16 cellular contexts compared by ENCODE assay signal in genomic region chr4:102614801-102615200, GRCh38.
DNase-seq lines count a peak whose midpoint lies in the region; ATAC-seq and TF ChIP-seq lines count a peak whose summit lies in the region.
"Had no signal": no experiment of that assay in that cellular context is flagged by ENCODE, and none has a peak within 500 bp of the region (broad histone marks: within the 10 kb centered on the region; RNA-seq: fewer than 3 reads in every experiment).

No MANE protein-coding gene starts in this region.

- no peak overlapping the region for H2BK5ac ChIP-seq in mesenchymal stem cell (ENCODE audit: low read depth, low read length, poor library complexity, severe bottlenecking)

- H3K14ac ChIP-seq in mesenchymal stem cell (ENCODE audit: low read length in 2 of 2) = no peak overlapping the region

- no peak for ATAC-seq in memory B cell (ENCODE audit: low read depth)
- ATAC-seq in aorta (ENCODE audit: low FRiP score) = no peak
- no peak for ATAC-seq in GM18907 (IDR thresholded peaks at IDR 0.05; ENCODE audit: unreplicated experiment)

- no peak overlapping the region for H3K4me3 ChIP-seq in BLaER1 treated with 17β-estradiol and CSF1 and Interleukin-3, amounts not matched to agents 10 nM and 100 nM
- no peak overlapping the region for H3K4me3 ChIP-seq in MM.1S (ENCODE audit: low read length)
- no peak overlapping the region for H3K4me3 ChIP-seq in sigmoid colon
- no peak overlapping the region for H3K4me3 ChIP-seq in aorta (ENCODE audit: low read length in 2 of 2)
- H3K4me3 ChIP-seq in mesenchymal stem cell (ENCODE audit: insufficient read depth in 1 of 2, low read depth in 1 of 2, low read length in 2 of 2) = no peak overlapping the region
- H3K4me3 ChIP-seq: PC-9 had no signal

- H4K91ac ChIP-seq in mesenchymal stem cell (ENCODE audit: low read length) = no peak overlapping the region

- peaks cover 12% of the 10 kb centered on the region for H3K79me2 ChIP-seq in MM.1S (ENCODE audit: low read length)

- H2AFZ ChIP-seq in MM.1S (ENCODE audit: low read length) (no peak overlapping the region), mesenchymal stem cell (ENCODE audit: low read depth, low read length) (no peak overlapping the region)
- H2AFZ ChIP-seq: PC-9 had no signal

- no peak overlapping the region for H2AK5ac ChIP-seq in mesenchymal stem cell (ENCODE audit: low read length, severe bottlenecking)

- H3K4me2 ChIP-seq in BLaER1 treated with 17β-estradiol and CSF1 and Interleukin-3, amounts not matched to agents 10 nM and 100 nM = peak overlapping the region in 8 of 11 experiments; percentile 3 to 79 (median 39); a peak in 13 of 22 replicates
- H3K4me2 ChIP-seq in MM.1S (ENCODE audit: low read depth, low read length) (peak overlapping the region; percentile 84), mesenchymal stem cell (ENCODE audit: low read length, poor library complexity, severe bottlenecking) (no peak overlapping the region)
- H3K4me2 ChIP-seq: PC-9 had no signal

- 79 to 93% methylated on average over 9 of the region's 9 CpGs for WGBS in sigmoid colon, 2 donors
- whole genome bisulfite sequencing in aorta, 2 donors = 82 to 84% methylated on average over 9 of the region's 9 CpGs
- WGBS in mesenchymal stem cell = 90% methylated on average over 9 of the region's 9 CpGs

- H2BK15ac ChIP-seq in mesenchymal stem cell (ENCODE audit: low read depth, poor library complexity, severe bottlenecking) = no peak overlapping the region

- peaks cover 62% of the 10 kb centered on the region for H3K36me3 Mint-ChIP-seq in activated naive CD8-positive, alpha-beta T cell
- peaks cover 50% of the 10 kb centered on the region for H3K36me3 Mint-ChIP-seq in memory B cell

- peaks cover 72 to 82% (median 76%) of the 10 kb centered on the region in 11 experiments for H3K36me3 ChIP-seq in BLaER1 treated with 17β-estradiol and CSF1 and Interleukin-3, amounts not matched to agents 10 nM and 100 nM
- H3K36me3 ChIP-seq in MM.1S (replicated peaks; ENCODE audit: insufficient read depth, low read length) (peaks cover under 1% of the 10 kb centered on the region; the same call in 1 of the 2 replicates), sigmoid colon (peaks cover 12 to 76% (median 25%) of the 10 kb centered on the region in 4 donors), aorta (ENCODE audit: control insufficient read depth in 1 of 2, insufficient read depth in 2 of 2, low read length in 1 of 2) (peaks cover 0 to 17% of the 10 kb centered on the region in 2 donors), mesenchymal stem cell (ENCODE audit: control insufficient read depth in 1 of 2, insufficient read depth in 2 of 2, low read depth in 1 of 2, low read length in 2 of 2) (peaks cover 39 to 77% of the 10 kb centered on the region in 2 experiments)

- intact Hi-C loops in sigmoid colon (cut with DNase I) = no loop called here
- intact Hi-C loops in aorta (cut with DNase I) = loop anchor here in 1 of 2 donors (10.0 kb wide), 1 partner anchor 170 kb away; no protein-coding TSS in a partner anchor

- H3K27me3 ChIP-seq in BLaER1 treated with 17β-estradiol and CSF1 and Interleukin-3, amounts not matched to agents 10 nM and 100 nM = no peaks in the 10 kb centered on the region
- no peaks in the 10 kb centered on the region for H3K27me3 ChIP-seq in MM.1S (replicated peaks; ENCODE audit: insufficient read depth, low read length)
- no peaks in the 10 kb centered on the region for H3K27me3 ChIP-seq in sigmoid colon
- H3K27me3 ChIP-seq in aorta (ENCODE audit: control insufficient read depth in 1 of 2, insufficient read depth in 2 of 2, low read length in 1 of 2) = no peaks in the 10 kb centered on the region
- H3K27me3 ChIP-seq in mesenchymal stem cell (ENCODE audit: control insufficient read depth in 1 of 2, insufficient read depth in 1 of 2, low read length in 2 of 2) = no peaks in the 10 kb centered on the region
- H3K27me3 ChIP-seq: BE2C had no signal

- DNase-seq in MM.1S (no peak), memory B cell (ENCODE audit: low spot score in 2 of 2) (no peak), sigmoid colon (no peak), aorta (no peak), mesenchymal stem cell (no peak)
- DNase-seq: BE2C; HCEC 1CT; head of caudate nucleus; NCI-H1092; NCI-H446; PC-9; stimulated activated CD4-positive, alpha-beta T cell treated with anti-CD3 and anti-CD28 coated beads, Interleukin-2, amount 100 ng/mL, for 48 hours had no signal

- H3K4ac ChIP-seq in mesenchymal stem cell (ENCODE audit: low read depth in 1 of 2, low read length in 2 of 2) = no peak overlapping the region

- TF ChIP-seq POLR2A in sigmoid colon (IDR thresholded peaks at IDR 0.05) = no peak

- peaks cover 0 to 31% (median 0%) of the 10 kb centered on the region in 11 experiments; a peak in 1 of 22 replicates for H4K20me1 ChIP-seq in BLaER1 treated with 17β-estradiol and CSF1 and Interleukin-3, amounts not matched to agents 10 nM and 100 nM
- H4K20me1 ChIP-seq in MM.1S (ENCODE audit: insufficient read depth, low read length) = no peaks in the 10 kb centered on the region

- H3K9ac ChIP-seq in BLaER1 treated with 17β-estradiol and CSF1 and Interleukin-3, amounts not matched to agents 10 nM and 100 nM = no peak overlapping the region; a peak in 1 of 22 replicates
- H3K9ac ChIP-seq in MM.1S (ENCODE audit: low read length) (peak overlapping the region; percentile 86; the same call in 1 of the 2 replicates), mesenchymal stem cell (ENCODE audit: low read length) (no peak overlapping the region)

- peak overlapping the region; percentile 98 for H3K27ac Mint-ChIP-seq in activated naive CD8-positive, alpha-beta T cell
- peak overlapping the region; percentile 21 for H3K27ac Mint-ChIP-seq in memory B cell

- H4K8ac ChIP-seq in mesenchymal stem cell (ENCODE audit: low read length) = no peak overlapping the region

- H2BK120ac ChIP-seq in mesenchymal stem cell (ENCODE audit: low read depth, low read length) = no peak overlapping the region

- peaks cover 5% of the 10 kb centered on the region for H3K9me3 Mint-ChIP-seq in activated naive CD8-positive, alpha-beta T cell (ENCODE audit: low read depth)
- H3K9me3 Mint-ChIP-seq in memory B cell = no peaks in the 10 kb centered on the region

- no peak overlapping the region for H2BK12ac ChIP-seq in mesenchymal stem cell (ENCODE audit: low read length in 2 of 2)

- TF ChIP-seq CTCF in MM.1S (IDR thresholded peaks at IDR 0.05; ENCODE audit: low read length) (no peak), sigmoid colon (IDR thresholded peaks at IDR 0.05) (no peak)

- H3F3A ChIP-seq in MM.1S (ENCODE audit: insufficient read depth, low read length) = peaks cover 72% of the 10 kb centered on the region

- no peaks in the 10 kb centered on the region for H3K9me2 ChIP-seq in MM.1S (replicated peaks; ENCODE audit: insufficient read depth, low read length)

- no peaks in the 10 kb centered on the region for H3K79me1 ChIP-seq in mesenchymal stem cell (replicated peaks; ENCODE audit: low read length, poor library complexity, severe bottlenecking)

- no peak overlapping the region for H3K23ac ChIP-seq in mesenchymal stem cell (ENCODE audit: low read length in 2 of 2)

- peaks cover 85% of the 10 kb centered on the region for H3K4me1 Mint-ChIP-seq in activated naive CD8-positive, alpha-beta T cell (ENCODE audit: low read depth)
- peaks cover 2% of the 10 kb centered on the region for H3K4me1 Mint-ChIP-seq in memory B cell

- no peaks in the 10 kb centered on the region for H3K27me3 Mint-ChIP-seq in activated naive CD8-positive, alpha-beta T cell
- no peaks in the 10 kb centered on the region for H3K27me3 Mint-ChIP-seq in memory B cell
- H3K27me3 Mint-ChIP-seq: progenitor cell of endocrine pancreas had no signal

- no peak overlapping the region for H3K18ac ChIP-seq in mesenchymal stem cell (ENCODE audit: low read depth in 1 of 2, low read length in 2 of 2)

- H3K4me1 ChIP-seq in BLaER1 treated with 17β-estradiol and CSF1 and Interleukin-3, amounts not matched to agents 10 nM and 100 nM = peaks cover 40 to 64% (median 49%) of the 10 kb centered on the region in 10 experiments
- H3K4me1 ChIP-seq in MM.1S (ENCODE audit: low read length) (peaks cover 76% of the 10 kb centered on the region), sigmoid colon (no peaks in the 10 kb centered on the region), aorta (ENCODE audit: control insufficient read depth in 1 of 2, insufficient read depth in 2 of 2, low read length in 2 of 2) (no peaks in the 10 kb centered on the region), mesenchymal stem cell (ENCODE audit: control insufficient read depth, insufficient read depth, low read depth, low read length) (peaks cover under 1% of the 10 kb centered on the region)

- no peak overlapping the region for H3K27ac ChIP-seq in BLaER1 treated with 17β-estradiol and CSF1 and Interleukin-3, amounts not matched to agents 10 nM and 100 nM
- peak overlapping the region; percentile 96 for H3K27ac ChIP-seq in MM.1S (ENCODE audit: low read length)
- no peak overlapping the region for H3K27ac ChIP-seq in sigmoid colon
- H3K27ac ChIP-seq in aorta (ENCODE audit: low read depth in 1 of 2, low read length in 2 of 2) = no peak overlapping the region
- no peak overlapping the region for H3K27ac ChIP-seq in mesenchymal stem cell (ENCODE audit: low read length, poor library complexity, severe bottlenecking)
- H3K27ac ChIP-seq: PC-9 had no signal

- H3K4me3 Mint-ChIP-seq in activated naive CD8-positive, alpha-beta T cell = peak overlapping the region; percentile 83
- H3K4me3 Mint-ChIP-seq in memory B cell = no peak overlapping the region

- no peaks in the 10 kb centered on the region; a peak in 1 of 22 replicates for H3K9me3 ChIP-seq in BLaER1 treated with 17β-estradiol and CSF1 and Interleukin-3, amounts not matched to agents 10 nM and 100 nM (replicated peaks in 1 of 11)
- H3K9me3 ChIP-seq in MM.1S (replicated peaks; ENCODE audit: insufficient read depth, low read length) = no peaks in the 10 kb centered on the region
- no peaks in the 10 kb centered on the region for H3K9me3 ChIP-seq in sigmoid colon
- H3K9me3 ChIP-seq in aorta (ENCODE audit: control insufficient read depth, low read length) = no peaks in the 10 kb centered on the region
- no peaks in the 10 kb centered on the region for H3K9me3 ChIP-seq in mesenchymal stem cell (ENCODE audit: control insufficient read depth, low read length)
- H3K9me3 ChIP-seq: BE2C had no signal

- no peak for TF ChIP-seq EP300 in sigmoid colon (IDR thresholded peaks at IDR 0.05)
